1 cellular context compared by ENCODE assay signal in the genomic region with DNA sequence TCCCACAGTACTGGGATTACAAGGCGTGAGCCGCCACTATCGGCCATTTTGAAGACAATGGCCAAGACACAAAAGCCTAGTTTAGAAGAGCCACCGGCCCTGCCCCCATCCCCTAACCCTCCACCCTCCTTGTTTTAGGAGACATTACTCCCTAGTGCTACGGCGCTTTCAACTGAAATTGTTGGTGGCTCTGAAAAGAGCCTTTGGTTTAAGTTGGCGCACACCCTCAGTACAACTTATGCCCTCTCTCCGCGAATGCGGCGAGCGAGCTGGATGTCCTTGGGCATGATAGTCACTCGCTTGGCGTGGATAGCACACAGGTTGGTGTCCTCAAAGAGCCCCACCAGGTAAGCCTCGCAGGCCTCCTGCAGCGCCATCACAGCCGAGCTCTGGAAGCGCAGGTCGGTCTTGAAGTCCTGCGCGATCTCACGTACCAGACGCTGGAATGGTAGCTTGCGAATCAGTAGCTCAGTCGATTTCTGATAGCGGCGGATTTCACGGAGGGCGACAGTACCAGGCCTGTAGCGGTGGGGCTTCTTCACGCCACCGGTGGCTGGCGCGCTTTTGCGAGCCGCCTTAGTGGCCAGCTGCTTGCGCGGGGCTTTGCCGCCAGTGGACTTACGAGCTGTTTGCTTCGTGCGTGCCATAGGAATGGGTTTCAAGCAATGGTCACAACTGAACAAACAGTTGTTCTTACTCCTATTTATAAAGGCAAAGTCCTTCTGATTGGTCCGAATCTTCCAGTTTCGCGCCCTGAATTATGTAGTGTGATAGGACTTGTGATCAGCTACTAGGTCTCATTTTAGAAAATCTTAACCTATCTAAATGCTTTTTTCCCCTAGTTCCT.
TF ChIP-seq lines count a peak whose summit lies in the region.

No MANE protein-coding gene starts in this region.

TF ChIP-seq in GM12878, 131 proteins besides CTCF, POLR2A, EP300 and RAD21 (continued from another document):
- TF ChIP-seq YY1 (IDR thresholded peaks at IDR 0.05; ENCODE audit: low read depth, low read length) = peak; percentile 93
- no peak for TF ChIP-seq SUPT20H (IDR thresholded peaks at IDR 0.05; ENCODE audit: borderline replicate concordance, control insufficient read depth, low read depth, low read length)
- no peak for TF ChIP-seq RFX5 (IDR thresholded peaks at IDR 0.05; ENCODE audit: low read depth, low read length)
- peak; percentile 4; the same call in 1 of the 2 replicates for TF ChIP-seq TAF1 (IDR thresholded peaks at IDR 0.05; ENCODE audit: borderline replicate concordance, low read depth, low read length)
- TF ChIP-seq MYB (IDR thresholded peaks at IDR 0.05; ENCODE audit: borderline replicate concordance, low read depth, low read length) = no peak
- TF ChIP-seq EZH2 (IDR thresholded peaks at IDR 0.05; ENCODE audit: borderline replicate concordance, control insufficient read depth, low read depth, low read length) = no peak
- no peak for TF ChIP-seq ZNF207 (IDR thresholded peaks at IDR 0.05; ENCODE audit: borderline replicate concordance)
- peak; percentile 79; the same call in 1 of the 2 replicates for TF ChIP-seq NFXL1 (IDR thresholded peaks at IDR 0.05; ENCODE audit: borderline replicate concordance)
- TF ChIP-seq RB1 (IDR thresholded peaks at IDR 0.05; ENCODE audit: borderline replicate concordance) = peak; percentile 84; the same call in 1 of the 2 replicates
- TF ChIP-seq FOXM1 (IDR thresholded peaks at IDR 0.05; ENCODE audit: low read depth, low read length) = peak; percentile 57; the same call in 1 of the 2 replicates
- peak; percentile 78 for TF ChIP-seq CREM (IDR thresholded peaks at IDR 0.05; ENCODE audit: low read depth)
- TF ChIP-seq ATF7 (IDR thresholded peaks at IDR 0.05; ENCODE audit: low read depth) = no peak
- TF ChIP-seq, protein P1, sequence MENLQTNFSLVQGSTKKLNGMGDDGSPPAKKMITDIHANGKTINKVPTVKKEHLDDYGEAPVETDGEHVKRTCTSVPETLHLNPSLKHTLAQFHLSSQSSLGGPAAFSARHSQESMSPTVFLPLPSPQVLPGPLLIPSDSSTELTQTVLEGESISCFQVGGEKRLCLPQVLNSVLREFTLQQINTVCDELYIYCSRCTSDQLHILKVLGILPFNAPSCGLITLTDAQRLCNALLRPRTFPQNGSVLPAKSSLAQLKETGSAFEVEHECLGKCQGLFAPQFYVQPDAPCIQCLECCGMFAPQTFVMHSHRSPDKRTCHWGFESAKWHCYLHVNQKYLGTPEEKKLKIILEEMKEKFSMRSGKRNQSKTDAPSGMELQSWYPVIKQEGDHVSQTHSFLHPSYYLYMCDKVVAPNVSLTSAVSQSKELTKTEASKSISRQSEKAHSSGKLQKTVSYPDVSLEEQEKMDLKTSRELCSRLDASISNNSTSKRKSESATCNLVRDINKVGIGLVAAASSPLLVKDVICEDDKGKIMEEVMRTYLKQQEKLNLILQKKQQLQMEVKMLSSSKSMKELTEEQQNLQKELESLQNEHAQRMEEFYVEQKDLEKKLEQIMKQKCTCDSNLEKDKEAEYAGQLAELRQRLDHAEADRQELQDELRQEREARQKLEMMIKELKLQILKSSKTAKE (IDR thresholded peaks at IDR 0.05; ENCODE audit: low read depth, poor library complexity, severe bottlenecking) = peak; percentile 42
- no peak for TF ChIP-seq TBL1XR1 (IDR thresholded peaks at IDR 0.05; ENCODE audit: low read depth, low read length)
- TF ChIP-seq, protein P2, sequence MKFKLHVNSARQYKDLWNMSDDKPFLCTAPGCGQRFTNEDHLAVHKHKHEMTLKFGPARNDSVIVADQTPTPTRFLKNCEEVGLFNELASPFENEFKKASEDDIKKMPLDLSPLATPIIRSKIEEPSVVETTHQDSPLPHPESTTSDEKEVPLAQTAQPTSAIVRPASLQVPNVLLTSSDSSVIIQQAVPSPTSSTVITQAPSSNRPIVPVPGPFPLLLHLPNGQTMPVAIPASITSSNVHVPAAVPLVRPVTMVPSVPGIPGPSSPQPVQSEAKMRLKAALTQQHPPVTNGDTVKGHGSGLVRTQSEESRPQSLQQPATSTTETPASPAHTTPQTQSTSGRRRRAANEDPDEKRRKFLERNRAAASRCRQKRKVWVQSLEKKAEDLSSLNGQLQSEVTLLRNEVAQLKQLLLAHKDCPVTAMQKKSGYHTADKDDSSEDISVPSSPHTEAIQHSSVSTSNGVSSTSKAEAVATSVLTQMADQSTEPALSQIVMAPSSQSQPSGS (IDR thresholded peaks at IDR 0.05; ENCODE audit: low read length) = no peak; the same call in 1 of the 2 replicates
- TF ChIP-seq, protein P3, sequence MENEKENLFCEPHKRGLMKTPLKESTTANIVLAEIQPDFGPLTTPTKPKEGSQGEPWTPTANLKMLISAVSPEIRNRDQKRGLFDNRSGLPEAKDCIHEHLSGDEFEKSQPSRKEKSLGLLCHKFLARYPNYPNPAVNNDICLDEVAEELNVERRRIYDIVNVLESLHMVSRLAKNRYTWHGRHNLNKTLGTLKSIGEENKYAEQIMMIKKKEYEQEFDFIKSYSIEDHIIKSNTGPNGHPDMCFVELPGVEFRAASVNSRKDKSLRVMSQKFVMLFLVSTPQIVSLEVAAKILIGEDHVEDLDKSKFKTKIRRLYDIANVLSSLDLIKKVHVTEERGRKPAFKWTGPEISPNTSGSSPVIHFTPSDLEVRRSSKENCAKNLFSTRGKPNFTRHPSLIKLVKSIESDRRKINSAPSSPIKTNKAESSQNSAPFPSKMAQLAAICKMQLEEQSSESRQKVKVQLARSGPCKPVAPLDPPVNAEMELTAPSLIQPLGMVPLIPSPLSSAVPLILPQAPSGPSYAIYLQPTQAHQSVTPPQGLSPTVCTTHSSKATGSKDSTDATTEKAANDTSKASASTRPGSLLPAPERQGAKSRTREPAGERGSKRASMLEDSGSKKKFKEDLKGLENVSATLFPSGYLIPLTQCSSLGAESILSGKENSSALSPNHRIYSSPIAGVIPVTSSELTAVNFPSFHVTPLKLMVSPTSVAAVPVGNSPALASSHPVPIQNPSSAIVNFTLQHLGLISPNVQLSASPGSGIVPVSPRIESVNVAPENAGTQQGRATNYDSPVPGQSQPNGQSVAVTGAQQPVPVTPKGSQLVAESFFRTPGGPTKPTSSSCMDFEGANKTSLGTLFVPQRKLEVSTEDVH (IDR thresholded peaks at IDR 0.05; ENCODE audit: low read depth, partially characterized antibody) = peak; percentile 89
- TF ChIP-seq GATAD2B (conservative IDR thresholded peaks at IDR 0.05; ENCODE audit: low read depth) = 0 out of 2 replicates have a peak, but pooled peaks have one; percentile 43
- TF ChIP-seq CREB1 (IDR thresholded peaks at IDR 0.05; ENCODE audit: low read depth) = peak; percentile 32; the same call in 1 of the 2 replicates
- TF ChIP-seq, protein P4, sequence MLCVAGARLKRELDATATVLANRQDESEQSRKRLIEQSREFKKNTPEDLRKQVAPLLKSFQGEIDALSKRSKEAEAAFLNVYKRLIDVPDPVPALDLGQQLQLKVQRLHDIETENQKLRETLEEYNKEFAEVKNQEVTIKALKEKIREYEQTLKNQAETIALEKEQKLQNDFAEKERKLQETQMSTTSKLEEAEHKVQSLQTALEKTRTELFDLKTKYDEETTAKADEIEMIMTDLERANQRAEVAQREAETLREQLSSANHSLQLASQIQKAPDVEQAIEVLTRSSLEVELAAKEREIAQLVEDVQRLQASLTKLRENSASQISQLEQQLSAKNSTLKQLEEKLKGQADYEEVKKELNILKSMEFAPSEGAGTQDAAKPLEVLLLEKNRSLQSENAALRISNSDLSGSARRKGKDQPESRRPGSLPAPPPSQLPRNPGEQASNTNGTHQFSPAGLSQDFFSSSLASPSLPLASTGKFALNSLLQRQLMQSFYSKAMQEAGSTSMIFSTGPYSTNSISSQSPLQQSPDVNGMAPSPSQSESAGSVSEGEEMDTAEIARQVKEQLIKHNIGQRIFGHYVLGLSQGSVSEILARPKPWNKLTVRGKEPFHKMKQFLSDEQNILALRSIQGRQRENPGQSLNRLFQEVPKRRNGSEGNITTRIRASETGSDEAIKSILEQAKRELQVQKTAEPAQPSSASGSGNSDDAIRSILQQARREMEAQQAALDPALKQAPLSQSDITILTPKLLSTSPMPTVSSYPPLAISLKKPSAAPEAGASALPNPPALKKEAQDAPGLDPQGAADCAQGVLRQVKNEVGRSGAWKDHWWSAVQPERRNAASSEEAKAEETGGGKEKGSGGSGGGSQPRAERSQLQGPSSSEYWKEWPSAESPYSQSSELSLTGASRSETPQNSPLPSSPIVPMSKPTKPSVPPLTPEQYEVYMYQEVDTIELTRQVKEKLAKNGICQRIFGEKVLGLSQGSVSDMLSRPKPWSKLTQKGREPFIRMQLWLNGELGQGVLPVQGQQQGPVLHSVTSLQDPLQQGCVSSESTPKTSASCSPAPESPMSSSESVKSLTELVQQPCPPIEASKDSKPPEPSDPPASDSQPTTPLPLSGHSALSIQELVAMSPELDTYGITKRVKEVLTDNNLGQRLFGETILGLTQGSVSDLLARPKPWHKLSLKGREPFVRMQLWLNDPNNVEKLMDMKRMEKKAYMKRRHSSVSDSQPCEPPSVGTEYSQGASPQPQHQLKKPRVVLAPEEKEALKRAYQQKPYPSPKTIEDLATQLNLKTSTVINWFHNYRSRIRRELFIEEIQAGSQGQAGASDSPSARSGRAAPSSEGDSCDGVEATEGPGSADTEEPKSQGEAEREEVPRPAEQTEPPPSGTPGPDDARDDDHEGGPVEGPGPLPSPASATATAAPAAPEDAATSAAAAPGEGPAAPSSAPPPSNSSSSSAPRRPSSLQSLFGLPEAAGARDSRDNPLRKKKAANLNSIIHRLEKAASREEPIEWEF (IDR thresholded peaks at IDR 0.05; ENCODE audit: insufficient replicate concordance, low read depth, low read length) = no peak
- TF ChIP-seq POLR2AphosphoS5 (IDR thresholded peaks at IDR 0.05; ENCODE audit: low read length) = peak; percentile 97
- TF ChIP-seq TARDBP (IDR thresholded peaks at IDR 0.05; ENCODE audit: borderline replicate concordance) = peak; percentile 56; the same call in 1 of the 2 replicates
- no peak for TF ChIP-seq KAT2A (conservative IDR thresholded peaks at IDR 0.05; ENCODE audit: control insufficient read depth, low read depth, low read length)
- TF ChIP-seq ZNF384 (IDR thresholded peaks at IDR 0.05; ENCODE audit: borderline replicate concordance, low read depth, low read length) = no peak
- TF ChIP-seq SMC3 (IDR thresholded peaks at IDR 0.05; ENCODE audit: borderline replicate concordance, low read length) = peak; percentile 16; the same call in 1 of the 2 replicates
- TF ChIP-seq, protein P5, sequence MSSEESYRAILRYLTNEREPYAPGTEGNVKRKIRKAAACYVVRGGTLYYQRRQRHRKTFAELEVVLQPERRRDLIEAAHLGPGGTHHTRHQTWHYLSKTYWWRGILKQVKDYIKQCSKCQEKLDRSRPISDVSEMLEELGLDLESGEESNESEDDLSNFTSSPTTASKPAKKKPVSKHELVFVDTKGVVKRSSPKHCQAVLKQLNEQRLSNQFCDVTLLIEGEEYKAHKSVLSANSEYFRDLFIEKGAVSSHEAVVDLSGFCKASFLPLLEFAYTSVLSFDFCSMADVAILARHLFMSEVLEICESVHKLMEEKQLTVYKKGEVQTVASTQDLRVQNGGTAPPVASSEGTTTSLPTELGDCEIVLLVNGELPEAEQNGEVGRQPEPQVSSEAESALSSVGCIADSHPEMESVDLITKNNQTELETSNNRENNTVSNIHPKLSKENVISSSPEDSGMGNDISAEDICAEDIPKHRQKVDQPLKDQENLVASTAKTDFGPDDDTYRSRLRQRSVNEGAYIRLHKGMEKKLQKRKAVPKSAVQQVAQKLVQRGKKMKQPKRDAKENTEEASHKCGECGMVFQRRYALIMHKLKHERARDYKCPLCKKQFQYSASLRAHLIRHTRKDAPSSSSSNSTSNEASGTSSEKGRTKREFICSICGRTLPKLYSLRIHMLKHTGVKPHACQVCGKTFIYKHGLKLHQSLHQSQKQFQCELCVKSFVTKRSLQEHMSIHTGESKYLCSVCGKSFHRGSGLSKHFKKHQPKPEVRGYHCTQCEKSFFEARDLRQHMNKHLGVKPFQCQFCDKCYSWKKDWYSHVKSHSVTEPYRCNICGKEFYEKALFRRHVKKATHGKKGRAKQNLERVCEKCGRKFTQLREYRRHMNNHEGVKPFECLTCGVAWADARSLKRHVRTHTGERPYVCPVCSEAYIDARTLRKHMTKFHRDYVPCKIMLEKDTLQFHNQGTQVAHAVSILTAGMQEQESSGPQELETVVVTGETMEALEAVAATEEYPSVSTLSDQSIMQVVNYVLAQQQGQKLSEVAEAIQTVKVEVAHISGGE (CRISPR knock-in tag; IDR thresholded peaks at IDR 0.05) = no peak
- TF ChIP-seq ZBED1 (IDR thresholded peaks at IDR 0.05; ENCODE audit: borderline replicate concordance) = peak; percentile 98
- TF ChIP-seq ZSCAN29 (IDR thresholded peaks at IDR 0.05) = no peak
TF ChIP-seq in GM12878: peak in this region for 56.
